ENCODE assay signal across 1 cellular context in genomic region chr7:100874577-100875355, GRCh38.
TF ChIP-seq lines count a peak whose summit lies in the region.

SRRT (plus strand) TSS chr7:100875103; CDS start chr7:100875591, 488 bp downstream.

TF ChIP-seq in HepG2, 621 proteins besides CTCF, POLR2A, EP300 and RAD21 (continued from another document and continues in another):
- TF ChIP-seq MTERF4 (CRISPR knock-in tag; IDR thresholded peaks at IDR 0.05) (no peak), ZHX1 (CRISPR knock-in tag; IDR thresholded peaks at IDR 0.05; ENCODE audit: low read depth) (peak; percentile 82; the same call in 1 of the 2 replicates), ZNF563 (CRISPR knock-in tag; IDR thresholded peaks at IDR 0.05) (peak; percentile 69; the same call in 1 of the 2 replicates), LCORL (IDR thresholded peaks at IDR 0.05) (no peak; the same call in 1 of the 2 replicates), LCORL (CRISPR knock-in tag; IDR thresholded peaks at IDR 0.05) (peak; percentile 67), PATZ1 (CRISPR knock-in tag; IDR thresholded peaks at IDR 0.05) (no peak), CC2D1A (CRISPR knock-in tag; IDR thresholded peaks at IDR 0.05) (no peak), ZNF30 (CRISPR knock-in tag; IDR thresholded peaks at IDR 0.05) (peak; percentile 49; the same call in 1 of the 2 replicates), KMT2B (CRISPR knock-in tag; IDR thresholded peaks at IDR 0.05) (peak; percentile 85), HDAC1 (CRISPR knock-in tag; IDR thresholded peaks at IDR 0.05) (peak; percentile 76), SMAD1 (CRISPR knock-in tag; IDR thresholded peaks at IDR 0.05; ENCODE audit: borderline replicate concordance, low read depth) (peak; percentile 69; the same call in 1 of the 2 replicates), ZUFSP (CRISPR knock-in tag; IDR thresholded peaks at IDR 0.05; ENCODE audit: borderline replicate concordance) (no peak), RNF2 (conservative IDR thresholded peaks at IDR 0.05; ENCODE audit: low read depth) (0 out of 2 replicates have a peak, but pooled peaks have one; percentile 55), MBD4 (IDR thresholded peaks at IDR 0.05; ENCODE audit: borderline replicate concordance, low read length) (no peak), CREM (IDR thresholded peaks at IDR 0.05) (peak; percentile 74), CREM (CRISPR knock-in tag; IDR thresholded peaks at IDR 0.05) (no peak), ZNF577 (CRISPR knock-in tag; IDR thresholded peaks at IDR 0.05; ENCODE audit: borderline replicate concordance, low read depth) (no peak), POLR2G (IDR thresholded peaks at IDR 0.05; ENCODE audit: low read depth, low read length) (peak; percentile 96), SSRP1 (CRISPR knock-in tag; IDR thresholded peaks at IDR 0.05) (no peak), ZNF367 (CRISPR knock-in tag; IDR thresholded peaks at IDR 0.05; ENCODE audit: borderline replicate concordance) (no peak), SNAI1 (CRISPR knock-in tag; IDR thresholded peaks at IDR 0.05; ENCODE audit: borderline replicate concordance) (no peak), MXI1 (IDR thresholded peaks at IDR 0.05; ENCODE audit: borderline replicate concordance, low read depth, low read length) (peak; percentile 90; the same call in 1 of the 3 replicates), MED1 (CRISPR knock-in tag; IDR thresholded peaks at IDR 0.05) (peak; percentile 77), DR1 (CRISPR knock-in tag; IDR thresholded peaks at IDR 0.05) (peak; percentile 93), HOMEZ (CRISPR knock-in tag; IDR thresholded peaks at IDR 0.05; ENCODE audit: low read depth) (peak; percentile 67; the same call in 1 of the 2 replicates), ZBTB21 (CRISPR knock-in tag; IDR thresholded peaks at IDR 0.05) (0 out of 2 replicates have a peak, but pooled peaks have one; percentile 21), EEA1 (CRISPR knock-in tag; IDR thresholded peaks at IDR 0.05; ENCODE audit: borderline replicate concordance) (peak; percentile 46; the same call in 1 of the 2 replicates), USF2 (IDR thresholded peaks at IDR 0.05; ENCODE audit: low read depth, low read length) (no peak), USF2 (CRISPR knock-in tag; IDR thresholded peaks at IDR 0.05; ENCODE audit: borderline replicate concordance) (peak; percentile 39; the same call in 1 of the 2 replicates), TEAD3 (CRISPR knock-in tag; optimal IDR thresholded peaks at IDR 0.05; ENCODE audit: borderline replicate concordance) (peak; percentile 75), SALL2 (CRISPR knock-in tag; IDR thresholded peaks at IDR 0.05) (peak; percentile 77; the same call in 1 of the 2 replicates), ZNF337 (CRISPR knock-in tag; IDR thresholded peaks at IDR 0.05; ENCODE audit: borderline replicate concordance, low read depth) (peak; percentile 50; the same call in 1 of the 2 replicates), ZNF691 (CRISPR knock-in tag; IDR thresholded peaks at IDR 0.05; ENCODE audit: borderline replicate concordance, low read depth) (peak; percentile 92; the same call in 1 of the 2 replicates), ZNF329 (CRISPR knock-in tag; IDR thresholded peaks at IDR 0.05; ENCODE audit: low read depth) (peak; percentile 74; the same call in 1 of the 2 replicates), ZNF766 (CRISPR knock-in tag; IDR thresholded peaks at IDR 0.05; ENCODE audit: borderline replicate concordance) (peak; percentile 72; the same call in 1 of the 2 replicates), ASH2L (IDR thresholded peaks at IDR 0.05; ENCODE audit: insufficient read length, low read depth, low read length) (peak; percentile 93), KAT8 (CRISPR knock-in tag; IDR thresholded peaks at IDR 0.05) (peak; percentile 98), ZNF232 (CRISPR knock-in tag; IDR thresholded peaks at IDR 0.05; ENCODE audit: borderline replicate concordance) (peak; percentile 12; the same call in 1 of the 2 replicates), ZFP90 (CRISPR knock-in tag; IDR thresholded peaks at IDR 0.05; ENCODE audit: borderline replicate concordance) (peak; percentile 88; the same call in 1 of the 2 replicates), SIN3B (IDR thresholded peaks at IDR 0.05; ENCODE audit: low read length) (peak; percentile 51), HNRNPK (IDR thresholded peaks at IDR 0.05; ENCODE audit: low read depth, low read length, poor library complexity, severe bottlenecking) (peak; percentile 84), ZNF382 (CRISPR knock-in tag; IDR thresholded peaks at IDR 0.05; ENCODE audit: borderline replicate concordance) (no peak), SRY (CRISPR knock-in tag; IDR thresholded peaks at IDR 0.05) (peak; percentile 53; the same call in 1 of the 2 replicates), ZNF737 (CRISPR knock-in tag; IDR thresholded peaks at IDR 0.05; ENCODE audit: borderline replicate concordance) (no peak; the same call in 1 of the 2 replicates), RBM22 (optimal IDR thresholded peaks at IDR 0.05; ENCODE audit: low read length) (peak; percentile 39), MLX (CRISPR knock-in tag; IDR thresholded peaks at IDR 0.05) (0 out of 2 replicates have a peak, but pooled peaks have one; percentile 34), PCBP2 (optimal IDR thresholded peaks at IDR 0.05; ENCODE audit: low read depth, low read length, poor library complexity, severe bottlenecking) (no peak)
- TF ChIP-seq, protein P1, sequence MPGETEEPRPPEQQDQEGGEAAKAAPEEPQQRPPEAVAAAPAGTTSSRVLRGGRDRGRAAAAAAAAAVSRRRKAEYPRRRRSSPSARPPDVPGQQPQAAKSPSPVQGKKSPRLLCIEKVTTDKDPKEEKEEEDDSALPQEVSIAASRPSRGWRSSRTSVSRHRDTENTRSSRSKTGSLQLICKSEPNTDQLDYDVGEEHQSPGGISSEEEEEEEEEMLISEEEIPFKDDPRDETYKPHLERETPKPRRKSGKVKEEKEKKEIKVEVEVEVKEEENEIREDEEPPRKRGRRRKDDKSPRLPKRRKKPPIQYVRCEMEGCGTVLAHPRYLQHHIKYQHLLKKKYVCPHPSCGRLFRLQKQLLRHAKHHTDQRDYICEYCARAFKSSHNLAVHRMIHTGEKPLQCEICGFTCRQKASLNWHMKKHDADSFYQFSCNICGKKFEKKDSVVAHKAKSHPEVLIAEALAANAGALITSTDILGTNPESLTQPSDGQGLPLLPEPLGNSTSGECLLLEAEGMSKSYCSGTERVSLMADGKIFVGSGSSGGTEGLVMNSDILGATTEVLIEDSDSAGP (CRISPR knock-in tag; IDR thresholded peaks at IDR 0.05; ENCODE audit: borderline replicate concordance) = peak; percentile 81; the same call in 1 of the 2 replicates
- TF ChIP-seq, protein P2, sequence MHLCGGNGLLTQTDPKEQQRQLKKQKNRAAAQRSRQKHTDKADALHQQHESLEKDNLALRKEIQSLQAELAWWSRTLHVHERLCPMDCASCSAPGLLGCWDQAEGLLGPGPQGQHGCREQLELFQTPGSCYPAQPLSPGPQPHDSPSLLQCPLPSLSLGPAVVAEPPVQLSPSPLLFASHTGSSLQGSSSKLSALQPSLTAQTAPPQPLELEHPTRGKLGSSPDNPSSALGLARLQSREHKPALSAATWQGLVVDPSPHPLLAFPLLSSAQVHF (CRISPR knock-in tag; IDR thresholded peaks at IDR 0.05) = peak; percentile 70; the same call in 1 of the 2 replicates
- TF ChIP-seq, protein P3, sequence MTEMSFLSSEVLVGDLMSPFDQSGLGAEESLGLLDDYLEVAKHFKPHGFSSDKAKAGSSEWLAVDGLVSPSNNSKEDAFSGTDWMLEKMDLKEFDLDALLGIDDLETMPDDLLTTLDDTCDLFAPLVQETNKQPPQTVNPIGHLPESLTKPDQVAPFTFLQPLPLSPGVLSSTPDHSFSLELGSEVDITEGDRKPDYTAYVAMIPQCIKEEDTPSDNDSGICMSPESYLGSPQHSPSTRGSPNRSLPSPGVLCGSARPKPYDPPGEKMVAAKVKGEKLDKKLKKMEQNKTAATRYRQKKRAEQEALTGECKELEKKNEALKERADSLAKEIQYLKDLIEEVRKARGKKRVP (CRISPR knock-in tag; IDR thresholded peaks at IDR 0.05) = 0 out of 4 replicates have a peak, but pooled peaks of 1 of the 2 experiments have one; percentile 36
